20 cellular contexts compared by ENCODE assay signal in genomic region chr7:4703532-4703931, GRCh38. TPM values are rescaled to one million over a fixed set of nuclear protein-coding genes. Genes with fewer than 3 reads are reported as not detected.
A peak's percentile ranks its signal among the peaks of the same experiment; 100 is the strongest.
DNase-seq lines count a peak whose midpoint lies in the region; ATAC-seq and TF ChIP-seq lines count a peak whose summit lies in the region.
"Had no signal": no experiment of that assay in that cellular context is flagged by ENCODE, and none has a peak within 500 bp of the region (broad histone marks: within the 10 kb centered on the region; RNA-seq: fewer than 3 reads in every experiment).

No MANE protein-coding gene starts in this region.

- ATAC-seq in HG02970 (IDR thresholded peaks at IDR 0.05; ENCODE audit: low FRiP score, unreplicated experiment) (no peak), HG02763 (IDR thresholded peaks at IDR 0.05; ENCODE audit: unreplicated experiment) (no peak)
- ATAC-seq: GM12878, PC-3 had no signal

- H2BK15ac ChIP-seq in neuronal stem cell (ENCODE audit: low read length), result no peak overlapping the region

- no peak overlapping the region for H3K14ac ChIP-seq in neuronal stem cell (ENCODE audit: low read length)

- H2AFZ ChIP-seq in neuronal stem cell (ENCODE audit: low read length), result no peak overlapping the region

- TF ChIP-seq CTCF in coronary artery (IDR thresholded peaks at IDR 0.05), result no peak
- TF ChIP-seq CTCF in uterus (IDR thresholded peaks at IDR 0.05), result no peak

- H3K27me3 ChIP-seq in neuronal stem cell (ENCODE audit: control insufficient read depth in 3 of 3, insufficient read depth in 3 of 3, low read depth in 1 of 3, low read length in 3 of 3), result no peaks in the 10 kb centered on the region
- H3K27me3 ChIP-seq in uterus, result no peaks in the 10 kb centered on the region

- H3K4me3 Mint-ChIP-seq in activated CD4-positive, alpha-beta T cell treated with anti-CD3 and anti-CD28 coated beads, Interleukin-2, amount 10 ng/mL, durations not matched to agents 7 days and 5 days, result no peak overlapping the region

- H3K4me3 ChIP-seq in coronary artery (peak overlapping the region; percentile 38), neuronal stem cell (ENCODE audit: low read length in 2 of 2) (no peak overlapping the region), uterus (no peak overlapping the region)
- H3K4me3 ChIP-seq: GM12878 had no signal

- peaks cover 16 to 24% of the 10 kb centered on the region in 2 donors for H3K4me1 ChIP-seq in neuronal stem cell (ENCODE audit: control insufficient read depth in 2 of 2, insufficient read depth in 1 of 2, low read depth in 1 of 2, low read length in 2 of 2)
- H3K4me1 ChIP-seq in uterus, result peaks cover 5 to 19% of the 10 kb centered on the region in 2 donors

- no peak overlapping the region for H3K4ac ChIP-seq in neuronal stem cell (ENCODE audit: low read length)

- no peaks in the 10 kb centered on the region for H3K9me3 Mint-ChIP-seq in activated CD4-positive, alpha-beta T cell treated with anti-CD3 and anti-CD28 coated beads, Interleukin-2, amount 10 ng/mL, durations not matched to agents 7 days and 5 days

- H3K36me3 ChIP-seq in neuronal stem cell (replicated peaks in 1 of 2; ENCODE audit: control insufficient read depth in 2 of 2, insufficient read depth in 2 of 2, low read length in 2 of 2) (no peaks in the 10 kb centered on the region), uterus (no peaks in the 10 kb centered on the region)

- POLR2A ChIA-PET in activated CD4-positive, alpha-beta T cell treated with anti-CD3 and anti-CD28 coated beads, Interleukin-2, amount 10 ng/mL, durations not matched to agents 7 days and 5 days (lab: Charles Lee), result no interaction called here

- H2BK12ac ChIP-seq in neuronal stem cell (ENCODE audit: low read length), result no peak overlapping the region

- H3K9me3 ChIP-seq in neuronal stem cell (replicated peaks in 1 of 2; ENCODE audit: control insufficient read depth in 2 of 2, insufficient read depth in 1 of 2, low read depth in 1 of 2, low read length in 2 of 2) (no peaks in the 10 kb centered on the region), uterus (no peaks in the 10 kb centered on the region)

- peaks cover 4% of the 10 kb centered on the region for H3K79me1 ChIP-seq in neuronal stem cell (ENCODE audit: low read depth, low read length)

- H3K9ac ChIP-seq in neuronal stem cell (ENCODE audit: low read depth, low read length, poor library complexity), result no peak overlapping the region

- CTCF ChIA-PET in activated CD4-positive, alpha-beta T cell treated with anti-CD3 and anti-CD28 coated beads, Interleukin-2, amount 10 ng/mL, durations not matched to agents 7 days and 5 days (lab: Charles Lee), result interaction anchor here (0.6 to 1.2 kb wide), 2 partner anchors 41 to 73 kb away, joined by 3 read pairs; no protein-coding TSS in a partner anchor

- DNase-seq in activated CD4-positive, alpha-beta T cell treated with anti-CD3 and anti-CD28 coated beads, Interleukin-2, amount 10 ng/mL, durations not matched to agents 7 days and 5 days, result no peak
- no peak for DNase-seq in activated CD4-positive, alpha-beta T cell treated with anti-CD3 and anti-CD28 coated beads, Interleukin-2, amount 50 U/mL, for 4 hours
- DNase-seq in coronary artery (ENCODE audit: low spot score), result no peak
- DNase-seq in neuronal stem cell (ENCODE audit: low spot score), result no peak
- no peak for DNase-seq in uterus
- DNase-seq in kidney tubule cell (ENCODE audit: low spot score), result no peak
- DNase-seq: HCEC 1CT; KBM-7; NCI-H146; NCI-H2081 treated with DMSO at 0.1 percent for 48 hours; NCI-H345; NCI-H69; NK-92 treated with Interleukin-12 subunit alpha and Interleukin-12 subunit beta, amount 100 ng/mL, for 24 hours; PC-3 had no signal

- intact Hi-C loops in uterus (cut with DNase I; ENCODE audit: low total_unique reads), result no loop called here

- TF ChIP-seq POLR2A in uterus (IDR thresholded peaks at IDR 0.05), result no peak

- H3K27me3 Mint-ChIP-seq in activated CD4-positive, alpha-beta T cell treated with anti-CD3 and anti-CD28 coated beads, Interleukin-2, amount 10 ng/mL, durations not matched to agents 7 days and 5 days, result no peaks in the 10 kb centered on the region

- peak overlapping the region; percentile 14 for H3K27ac Mint-ChIP-seq in activated CD4-positive, alpha-beta T cell treated with anti-CD3 and anti-CD28 coated beads, Interleukin-2, amount 10 ng/mL, durations not matched to agents 7 days and 5 days

- no peak overlapping the region for H4K8ac ChIP-seq in neuronal stem cell (ENCODE audit: low read depth, low read length)

- H3K4me1 Mint-ChIP-seq in activated CD4-positive, alpha-beta T cell treated with anti-CD3 and anti-CD28 coated beads, Interleukin-2, amount 10 ng/mL, durations not matched to agents 7 days and 5 days, result peaks cover 12% of the 10 kb centered on the region

- H2BK120ac ChIP-seq in neuronal stem cell (ENCODE audit: low read depth, low read length), result no peak overlapping the region

- H2BK5ac ChIP-seq in neuronal stem cell (ENCODE audit: low read length), result peak overlapping the region; percentile 6

- H2AK5ac ChIP-seq in neuronal stem cell (ENCODE audit: low read depth, low read length), result peak overlapping the region; percentile 51

- H3K18ac ChIP-seq in neuronal stem cell (ENCODE audit: low read length), result no peak overlapping the region

- H3K4me2 ChIP-seq in neuronal stem cell (ENCODE audit: insufficient read depth, low read length, poor library complexity, severe bottlenecking), result no peak overlapping the region

- no CpG with 5 or more reads among the region's 9 CpGs for WGBS in neuronal stem cell (ENCODE audit: extremely low coverage in 2 of 2, insufficient read length in 2 of 2, insufficient replicate concordance in 1 of 2), 2 donors

- no peak overlapping the region for H4K91ac ChIP-seq in neuronal stem cell (ENCODE audit: low read depth, low read length, poor library complexity)

- peak overlapping the region in 1 of 2 donors; percentile 58 for H3K27ac ChIP-seq in coronary artery
- no peak overlapping the region for H3K27ac ChIP-seq in neuronal stem cell (replicated peaks; ENCODE audit: low read length)
- H3K27ac ChIP-seq in uterus, result peak overlapping the region; percentile 37 to 41
- H3K27ac ChIP-seq: 22Rv1, C4-2B, HL-60 had no signal

- no peak overlapping the region for H3K23ac ChIP-seq in neuronal stem cell (ENCODE audit: low read depth, low read length, poor library complexity)

- no peaks in the 10 kb centered on the region for H3K36me3 Mint-ChIP-seq in activated CD4-positive, alpha-beta T cell treated with anti-CD3 and anti-CD28 coated beads, Interleukin-2, amount 10 ng/mL, durations not matched to agents 7 days and 5 days (ENCODE audit: low read depth)

RNA-seq across cellular contexts. Expression of gene FOXK1, which starts 21.4 kb away (rescaled TPM):
- total RNA-seq in activated CD4-positive, alpha-beta T cell treated with anti-CD3 and anti-CD28 coated beads, Interleukin-2, amount 10 ng/mL, durations not matched to agents 7 days and 5 days, result 10 to 100 TPM; 32.0 to 36.2 TPM
- polyA plus RNA-seq in neuronal stem cell (2013, experiment 1 of 2), result 7.6 TPM
- polyA plus RNA-seq in neuronal stem cell (2013, experiment 2 of 2), result 8.2 TPM
- total RNA-seq in uterus, result 10 to 100 TPM in 3 of 4 donors, 1 to 10 TPM in 1; 9.0 to 64.1 (median 21.5) TPM
